ENCODE assay signal across 8 cellular contexts in genomic region chr9:130682490-130683121, GRCh38. TPM values are rescaled to one million over a fixed set of nuclear protein-coding genes. Genes with fewer than 3 reads are reported as not detected.
DNase-seq lines count a peak whose midpoint lies in the region; ATAC-seq and TF ChIP-seq lines count a peak whose summit lies in the region.

No MANE protein-coding gene starts in this region.

- H3K9me3 Mint-ChIP-seq in type B pancreatic cell, result no peaks in the 10 kb centered on the region

- H3K27me3 ChIP-seq in foreskin keratinocyte, result peaks cover 30% of the 10 kb centered on the region

- peaks cover 5% of the 10 kb centered on the region for H3K4me1 ChIP-seq in foreskin keratinocyte

- peak; percentile 64 for DNase-seq in DMS153 (lab: John Stamatoyannopoulos, UW)
- peak; percentile 72 for DNase-seq in LHCN-M2 (ENCODE audit: low read depth)
- DNase-seq in RPMI7951 (ENCODE audit: low read depth), result peak; percentile 76
- DNase-seq in activated gamma-delta T cell treated with anti-CD3 and anti-CD28 coated beads, Interleukin-2, amount 50 U/mL, for 16 hours (ENCODE audit: low read depth), result peak; percentile 29
- no peak for DNase-seq in foreskin keratinocyte
- DNase-seq in nucleus accumbens (lab: John Stamatoyannopoulos, UW), result peak in 50 of 56 donors; percentile 5 to 88 (median 52)
- no peak for DNase-seq in type B pancreatic cell (ENCODE audit: extremely low spot score, unreplicated experiment)

- H3K27ac Mint-ChIP-seq in type B pancreatic cell, result peak overlapping the region; percentile 58

- TF ChIP-seq CTCF in foreskin keratinocyte (conservative IDR thresholded peaks at IDR 0.05) (peak; percentile 95), type B pancreatic cell (conservative IDR thresholded peaks at IDR 0.05) (peak; percentile 95)

- H3K4me1 Mint-ChIP-seq in type B pancreatic cell (ENCODE audit: unreplicated experiment), result peaks cover 5% of the 10 kb centered on the region

- peak overlapping the region; percentile 93 for H3K4me3 Mint-ChIP-seq in type B pancreatic cell

- H3K27ac ChIP-seq in foreskin keratinocyte, result no peak overlapping the region

- H3K27me3 Mint-ChIP-seq in type B pancreatic cell, result peaks cover 47% of the 10 kb centered on the region

- H3K36me3 Mint-ChIP-seq in type B pancreatic cell, result no peaks in the 10 kb centered on the region

- ATAC-seq in foreskin keratinocyte (peak; percentile 26), GM21619 (IDR thresholded peaks at IDR 0.05; ENCODE audit: unreplicated experiment) (no peak)

RNA-seq across cellular contexts. Expression of gene EXOSC2, which starts 11.0 kb away (rescaled TPM):
- total RNA-seq in LHCN-M2 (2014; rRNA removed) (39.3 and 44.0 TPM in 2 replicates), foreskin keratinocyte (45.6 and 54.7 TPM in 2 replicates), type B pancreatic cell (ENCODE audit: low replicate concordance) (38.9 and 57.2 TPM in 2 replicates)
- polyA plus RNA-seq in LHCN-M2 (2012), result 19.5 TPM
- total RNA-seq in RPMI7951 (2014; rRNA removed; shearing (Covaris generic)), result 33.9 and 40.7 TPM in 2 replicates
- 32.3 and 38.5 TPM in 2 replicates for polyA plus RNA-seq in foreskin keratinocyte

RNA-seq across cellular contexts. Expression of gene PRDM12, which starts 18.2 kb away (rescaled TPM):
- total RNA-seq in LHCN-M2 (2014; rRNA removed), result not detected in 2 replicates
- polyA plus RNA-seq in LHCN-M2 (2012), result not detected
- not detected in 2 replicates for total RNA-seq in RPMI7951 (2014; rRNA removed; shearing (Covaris generic))
- not detected in 2 replicates for total RNA-seq in foreskin keratinocyte
- 0.02 TPM in 1 of 2 replicates, not detected in the other for polyA plus RNA-seq in foreskin keratinocyte
- 0.34 and 0.50 TPM in 2 replicates for total RNA-seq in type B pancreatic cell (ENCODE audit: low replicate concordance)

Comparison
In these comparisons a context has a peak if more than half of its experiments do, and no peak if none do; other contexts are left out.
1. DNase-seq: peak in DMS153 (single experiment), LHCN-M2 (single experiment), RPMI7951 (single experiment), activated gamma-delta T cell treated with anti-CD3 and anti-CD28 coated beads, Interleukin-2, amount 50 U/mL, for 16 hours (single experiment) and nucleus accumbens (50 of 56); none in foreskin keratinocyte (0 of 2) and type B pancreatic cell (single experiment).